In the genomic region with DNA sequence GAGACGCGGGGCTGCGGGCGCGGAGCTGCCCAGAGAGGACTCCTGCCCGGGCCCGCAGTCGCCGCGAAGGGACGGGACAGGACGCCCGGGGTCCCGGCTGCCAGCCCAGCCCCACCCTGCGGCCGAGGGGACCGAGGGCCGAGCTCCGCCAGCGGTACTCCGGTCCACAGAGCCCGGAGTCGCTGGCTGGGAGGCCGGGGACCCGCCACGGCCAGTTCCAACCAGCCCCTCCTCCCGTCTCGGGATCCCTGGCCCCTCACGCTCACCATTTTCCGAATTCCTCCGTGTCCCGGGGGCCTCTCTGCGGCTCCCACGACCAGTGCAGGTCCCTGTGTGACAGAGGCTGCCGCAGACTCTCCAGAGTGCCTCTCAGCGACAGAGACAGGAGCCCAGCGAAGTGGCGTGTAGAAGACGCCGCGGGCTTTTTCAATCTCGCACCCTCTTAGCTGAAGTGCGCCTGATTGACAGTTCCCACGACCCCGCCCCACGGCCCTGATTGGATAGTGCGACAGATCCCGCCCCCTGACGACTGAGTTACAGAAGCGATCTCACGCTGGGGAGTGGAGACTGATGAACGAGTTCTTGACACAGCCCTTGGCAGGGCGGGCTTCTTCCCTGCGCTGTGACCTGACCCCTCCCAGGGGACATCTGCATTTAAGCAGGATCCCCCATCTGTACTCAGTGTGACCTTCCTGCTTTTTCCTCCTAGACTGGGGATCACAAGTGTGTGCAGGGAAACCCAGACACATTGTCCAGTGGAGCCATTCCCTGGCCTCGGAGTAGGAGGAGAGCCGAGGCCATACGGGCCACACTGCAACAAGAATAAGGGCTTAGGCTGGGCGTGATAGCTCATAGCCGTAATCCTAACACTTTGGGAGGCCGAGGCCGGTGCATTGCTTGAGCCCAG, we compare ENCODE assay signal across 1 cellular context.
TF ChIP-seq lines count a peak whose summit lies in the region.

No MANE protein-coding gene starts in this region.

TF ChIP-seq in K562, 482 proteins besides CTCF, POLR2A, EP300 and RAD21 (continued from another document and continues in another):
- TF ChIP-seq, protein P1, sequence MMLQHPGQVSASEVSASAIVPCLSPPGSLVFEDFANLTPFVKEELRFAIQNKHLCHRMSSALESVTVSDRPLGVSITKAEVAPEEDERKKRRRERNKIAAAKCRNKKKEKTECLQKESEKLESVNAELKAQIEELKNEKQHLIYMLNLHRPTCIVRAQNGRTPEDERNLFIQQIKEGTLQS (IDR thresholded peaks at IDR 0.05), result no peak
- TF ChIP-seq, protein P1 (CRISPR knock-in tag; conservative IDR thresholded peaks at IDR 0.05), result no peak
- TF ChIP-seq SMARCE1 (IDR thresholded peaks at IDR 0.05) (no peak), CHD1 (IDR thresholded peaks at IDR 0.05; ENCODE audit: low read length) (no peak), TEAD1 (CRISPR knock-in tag; IDR thresholded peaks at IDR 0.05) (no peak), HDAC6 (IDR thresholded peaks at IDR 0.05; ENCODE audit: low read depth, low read length) (no peak), GATAD2A (IDR thresholded peaks at IDR 0.05) (no peak), SMAD3 (CRISPR knock-in tag; conservative IDR thresholded peaks at IDR 0.05) (no peak), JUND (IDR thresholded peaks at IDR 0.05; ENCODE audit: borderline replicate concordance, low read depth, low read length) (no peak), JUND (tag; IDR thresholded peaks at IDR 0.05; ENCODE audit: borderline replicate concordance, low read depth, low read length) (no peak; the same call in 2 of the 3 replicates), MEF2A (IDR thresholded peaks at IDR 0.05; ENCODE audit: control insufficient read depth, low read depth, low read length) (no peak), ZC3H8 (IDR thresholded peaks at IDR 0.05) (no peak), CSDE1 (IDR thresholded peaks at IDR 0.05) (no peak), ZNF311 (CRISPR knock-in tag; IDR thresholded peaks at IDR 0.05) (no peak), NFE2L1 (tag; IDR thresholded peaks at IDR 0.05; ENCODE audit: borderline replicate concordance, low read depth) (no peak), PYGO2 (tag; IDR thresholded peaks at IDR 0.05) (no peak), SMC3 (conservative IDR thresholded peaks at IDR 0.05; ENCODE audit: insufficient read depth, low read depth, low read length) (no peak), ELF4 (CRISPR knock-in tag; IDR thresholded peaks at IDR 0.05) (no peak), ASH1L (IDR thresholded peaks at IDR 0.05; ENCODE audit: borderline replicate concordance, low read depth, partially characterized antibody) (no peak), SUPT5H (IDR thresholded peaks at IDR 0.05) (peak; percentile 79), SMARCA4 (IDR thresholded peaks at IDR 0.05) (no peak), L3MBTL2 (IDR thresholded peaks at IDR 0.05) (peak; percentile 79), HNRNPUL1 (IDR thresholded peaks at IDR 0.05; ENCODE audit: low read length) (no peak), ZNF253 (CRISPR knock-in tag; conservative IDR thresholded peaks at IDR 0.05) (no peak), GTF2A2 (tag; IDR thresholded peaks at IDR 0.05) (no peak), ZNF174 (CRISPR knock-in tag; IDR thresholded peaks at IDR 0.05) (no peak), SMARCC2 (IDR thresholded peaks at IDR 0.05; ENCODE audit: low read depth) (no peak), KLF6 (CRISPR knock-in tag; IDR thresholded peaks at IDR 0.05; ENCODE audit: borderline replicate concordance) (no peak), ZNF830 (CRISPR knock-in tag; IDR thresholded peaks at IDR 0.05) (no peak), C11orf30 (IDR thresholded peaks at IDR 0.05; ENCODE audit: low read depth) (no peak), RCOR1 (IDR thresholded peaks at IDR 0.05; ENCODE audit: borderline replicate concordance in 1 of 2, low read depth in 2 of 2, low read length in 2 of 2) (no peak), RUNX1 (IDR thresholded peaks at IDR 0.05; ENCODE audit: low read depth) (no peak), SMAD2 (IDR thresholded peaks at IDR 0.05; ENCODE audit: low read depth, low read length) (no peak), TAF7 (tag; IDR thresholded peaks at IDR 0.05) (no peak), DACH1 (IDR thresholded peaks at IDR 0.05; ENCODE audit: partially characterized antibody) (no peak)
- TF ChIP-seq, protein P2, sequence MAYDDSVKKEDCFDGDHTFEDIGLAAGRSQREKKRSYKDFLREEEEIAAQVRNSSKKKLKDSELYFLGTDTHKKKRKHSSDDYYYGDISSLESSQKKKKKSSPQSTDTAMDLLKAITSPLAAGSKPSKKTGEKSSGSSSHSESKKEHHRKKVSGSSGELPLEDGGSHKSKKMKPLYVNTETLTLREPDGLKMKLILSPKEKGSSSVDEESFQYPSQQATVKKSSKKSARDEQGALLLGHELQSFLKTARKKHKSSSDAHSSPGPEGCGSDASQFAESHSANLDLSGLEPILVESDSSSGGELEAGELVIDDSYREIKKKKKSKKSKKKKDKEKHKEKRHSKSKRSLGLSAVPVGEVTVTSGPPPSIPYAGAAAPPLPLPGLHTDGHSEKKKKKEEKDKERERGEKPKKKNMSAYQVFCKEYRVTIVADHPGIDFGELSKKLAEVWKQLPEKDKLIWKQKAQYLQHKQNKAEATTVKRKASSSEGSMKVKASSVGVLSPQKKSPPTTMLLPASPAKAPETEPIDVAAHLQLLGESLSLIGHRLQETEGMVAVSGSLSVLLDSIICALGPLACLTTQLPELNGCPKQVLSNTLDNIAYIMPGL (CRISPR knock-in tag; IDR thresholded peaks at IDR 0.05), result no peak
- TF ChIP-seq, protein P3, sequence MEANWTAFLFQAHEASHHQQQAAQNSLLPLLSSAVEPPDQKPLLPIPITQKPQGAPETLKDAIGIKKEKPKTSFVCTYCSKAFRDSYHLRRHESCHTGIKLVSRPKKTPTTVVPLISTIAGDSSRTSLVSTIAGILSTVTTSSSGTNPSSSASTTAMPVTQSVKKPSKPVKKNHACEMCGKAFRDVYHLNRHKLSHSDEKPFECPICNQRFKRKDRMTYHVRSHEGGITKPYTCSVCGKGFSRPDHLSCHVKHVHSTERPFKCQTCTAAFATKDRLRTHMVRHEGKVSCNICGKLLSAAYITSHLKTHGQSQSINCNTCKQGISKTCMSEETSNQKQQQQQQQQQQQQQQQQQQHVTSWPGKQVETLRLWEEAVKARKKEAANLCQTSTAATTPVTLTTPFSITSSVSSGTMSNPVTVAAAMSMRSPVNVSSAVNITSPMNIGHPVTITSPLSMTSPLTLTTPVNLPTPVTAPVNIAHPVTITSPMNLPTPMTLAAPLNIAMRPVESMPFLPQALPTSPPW (CRISPR knock-in tag; IDR thresholded peaks at IDR 0.05), result peak; percentile 51
- TF ChIP-seq, protein P4, sequence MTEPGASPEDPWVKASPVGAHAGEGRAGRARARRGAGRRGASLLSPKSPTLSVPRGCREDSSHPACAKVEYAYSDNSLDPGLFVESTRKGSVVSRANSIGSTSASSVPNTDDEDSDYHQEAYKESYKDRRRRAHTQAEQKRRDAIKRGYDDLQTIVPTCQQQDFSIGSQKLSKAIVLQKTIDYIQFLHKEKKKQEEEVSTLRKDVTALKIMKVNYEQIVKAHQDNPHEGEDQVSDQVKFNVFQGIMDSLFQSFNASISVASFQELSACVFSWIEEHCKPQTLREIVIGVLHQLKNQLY (CRISPR knock-in tag; conservative IDR thresholded peaks at IDR 0.05), result no peak
- TF ChIP-seq, protein P5, sequence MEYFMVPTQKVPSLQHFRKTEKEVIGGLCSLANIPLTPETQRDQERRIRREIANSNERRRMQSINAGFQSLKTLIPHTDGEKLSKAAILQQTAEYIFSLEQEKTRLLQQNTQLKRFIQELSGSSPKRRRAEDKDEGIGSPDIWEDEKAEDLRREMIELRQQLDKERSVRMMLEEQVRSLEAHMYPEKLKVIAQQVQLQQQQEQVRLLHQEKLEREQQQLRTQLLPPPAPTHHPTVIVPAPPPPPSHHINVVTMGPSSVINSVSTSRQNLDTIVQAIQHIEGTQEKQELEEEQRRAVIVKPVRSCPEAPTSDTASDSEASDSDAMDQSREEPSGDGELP (CRISPR knock-in tag; IDR thresholded peaks at IDR 0.05; ENCODE audit: borderline replicate concordance), result peak; percentile 44; the same call in 1 of the 2 replicates
- TF ChIP-seq, protein P6, sequence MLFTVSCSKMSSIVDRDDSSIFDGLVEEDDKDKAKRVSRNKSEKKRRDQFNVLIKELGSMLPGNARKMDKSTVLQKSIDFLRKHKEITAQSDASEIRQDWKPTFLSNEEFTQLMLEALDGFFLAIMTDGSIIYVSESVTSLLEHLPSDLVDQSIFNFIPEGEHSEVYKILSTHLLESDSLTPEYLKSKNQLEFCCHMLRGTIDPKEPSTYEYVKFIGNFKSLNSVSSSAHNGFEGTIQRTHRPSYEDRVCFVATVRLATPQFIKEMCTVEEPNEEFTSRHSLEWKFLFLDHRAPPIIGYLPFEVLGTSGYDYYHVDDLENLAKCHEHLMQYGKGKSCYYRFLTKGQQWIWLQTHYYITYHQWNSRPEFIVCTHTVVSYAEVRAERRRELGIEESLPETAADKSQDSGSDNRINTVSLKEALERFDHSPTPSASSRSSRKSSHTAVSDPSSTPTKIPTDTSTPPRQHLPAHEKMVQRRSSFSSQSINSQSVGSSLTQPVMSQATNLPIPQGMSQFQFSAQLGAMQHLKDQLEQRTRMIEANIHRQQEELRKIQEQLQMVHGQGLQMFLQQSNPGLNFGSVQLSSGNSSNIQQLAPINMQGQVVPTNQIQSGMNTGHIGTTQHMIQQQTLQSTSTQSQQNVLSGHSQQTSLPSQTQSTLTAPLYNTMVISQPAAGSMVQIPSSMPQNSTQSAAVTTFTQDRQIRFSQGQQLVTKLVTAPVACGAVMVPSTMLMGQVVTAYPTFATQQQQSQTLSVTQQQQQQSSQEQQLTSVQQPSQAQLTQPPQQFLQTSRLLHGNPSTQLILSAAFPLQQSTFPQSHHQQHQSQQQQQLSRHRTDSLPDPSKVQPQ (CRISPR knock-in tag; IDR thresholded peaks at IDR 0.05; ENCODE audit: borderline replicate concordance), result no peak
- TF ChIP-seq, protein P7, sequence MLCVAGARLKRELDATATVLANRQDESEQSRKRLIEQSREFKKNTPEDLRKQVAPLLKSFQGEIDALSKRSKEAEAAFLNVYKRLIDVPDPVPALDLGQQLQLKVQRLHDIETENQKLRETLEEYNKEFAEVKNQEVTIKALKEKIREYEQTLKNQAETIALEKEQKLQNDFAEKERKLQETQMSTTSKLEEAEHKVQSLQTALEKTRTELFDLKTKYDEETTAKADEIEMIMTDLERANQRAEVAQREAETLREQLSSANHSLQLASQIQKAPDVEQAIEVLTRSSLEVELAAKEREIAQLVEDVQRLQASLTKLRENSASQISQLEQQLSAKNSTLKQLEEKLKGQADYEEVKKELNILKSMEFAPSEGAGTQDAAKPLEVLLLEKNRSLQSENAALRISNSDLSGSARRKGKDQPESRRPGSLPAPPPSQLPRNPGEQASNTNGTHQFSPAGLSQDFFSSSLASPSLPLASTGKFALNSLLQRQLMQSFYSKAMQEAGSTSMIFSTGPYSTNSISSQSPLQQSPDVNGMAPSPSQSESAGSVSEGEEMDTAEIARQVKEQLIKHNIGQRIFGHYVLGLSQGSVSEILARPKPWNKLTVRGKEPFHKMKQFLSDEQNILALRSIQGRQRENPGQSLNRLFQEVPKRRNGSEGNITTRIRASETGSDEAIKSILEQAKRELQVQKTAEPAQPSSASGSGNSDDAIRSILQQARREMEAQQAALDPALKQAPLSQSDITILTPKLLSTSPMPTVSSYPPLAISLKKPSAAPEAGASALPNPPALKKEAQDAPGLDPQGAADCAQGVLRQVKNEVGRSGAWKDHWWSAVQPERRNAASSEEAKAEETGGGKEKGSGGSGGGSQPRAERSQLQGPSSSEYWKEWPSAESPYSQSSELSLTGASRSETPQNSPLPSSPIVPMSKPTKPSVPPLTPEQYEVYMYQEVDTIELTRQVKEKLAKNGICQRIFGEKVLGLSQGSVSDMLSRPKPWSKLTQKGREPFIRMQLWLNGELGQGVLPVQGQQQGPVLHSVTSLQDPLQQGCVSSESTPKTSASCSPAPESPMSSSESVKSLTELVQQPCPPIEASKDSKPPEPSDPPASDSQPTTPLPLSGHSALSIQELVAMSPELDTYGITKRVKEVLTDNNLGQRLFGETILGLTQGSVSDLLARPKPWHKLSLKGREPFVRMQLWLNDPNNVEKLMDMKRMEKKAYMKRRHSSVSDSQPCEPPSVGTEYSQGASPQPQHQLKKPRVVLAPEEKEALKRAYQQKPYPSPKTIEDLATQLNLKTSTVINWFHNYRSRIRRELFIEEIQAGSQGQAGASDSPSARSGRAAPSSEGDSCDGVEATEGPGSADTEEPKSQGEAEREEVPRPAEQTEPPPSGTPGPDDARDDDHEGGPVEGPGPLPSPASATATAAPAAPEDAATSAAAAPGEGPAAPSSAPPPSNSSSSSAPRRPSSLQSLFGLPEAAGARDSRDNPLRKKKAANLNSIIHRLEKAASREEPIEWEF (CRISPR knock-in tag; IDR thresholded peaks at IDR 0.05), result no peak
- TF ChIP-seq, protein P8, sequence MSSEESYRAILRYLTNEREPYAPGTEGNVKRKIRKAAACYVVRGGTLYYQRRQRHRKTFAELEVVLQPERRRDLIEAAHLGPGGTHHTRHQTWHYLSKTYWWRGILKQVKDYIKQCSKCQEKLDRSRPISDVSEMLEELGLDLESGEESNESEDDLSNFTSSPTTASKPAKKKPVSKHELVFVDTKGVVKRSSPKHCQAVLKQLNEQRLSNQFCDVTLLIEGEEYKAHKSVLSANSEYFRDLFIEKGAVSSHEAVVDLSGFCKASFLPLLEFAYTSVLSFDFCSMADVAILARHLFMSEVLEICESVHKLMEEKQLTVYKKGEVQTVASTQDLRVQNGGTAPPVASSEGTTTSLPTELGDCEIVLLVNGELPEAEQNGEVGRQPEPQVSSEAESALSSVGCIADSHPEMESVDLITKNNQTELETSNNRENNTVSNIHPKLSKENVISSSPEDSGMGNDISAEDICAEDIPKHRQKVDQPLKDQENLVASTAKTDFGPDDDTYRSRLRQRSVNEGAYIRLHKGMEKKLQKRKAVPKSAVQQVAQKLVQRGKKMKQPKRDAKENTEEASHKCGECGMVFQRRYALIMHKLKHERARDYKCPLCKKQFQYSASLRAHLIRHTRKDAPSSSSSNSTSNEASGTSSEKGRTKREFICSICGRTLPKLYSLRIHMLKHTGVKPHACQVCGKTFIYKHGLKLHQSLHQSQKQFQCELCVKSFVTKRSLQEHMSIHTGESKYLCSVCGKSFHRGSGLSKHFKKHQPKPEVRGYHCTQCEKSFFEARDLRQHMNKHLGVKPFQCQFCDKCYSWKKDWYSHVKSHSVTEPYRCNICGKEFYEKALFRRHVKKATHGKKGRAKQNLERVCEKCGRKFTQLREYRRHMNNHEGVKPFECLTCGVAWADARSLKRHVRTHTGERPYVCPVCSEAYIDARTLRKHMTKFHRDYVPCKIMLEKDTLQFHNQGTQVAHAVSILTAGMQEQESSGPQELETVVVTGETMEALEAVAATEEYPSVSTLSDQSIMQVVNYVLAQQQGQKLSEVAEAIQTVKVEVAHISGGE (CRISPR knock-in tag; IDR thresholded peaks at IDR 0.05), result no peak
- TF ChIP-seq, protein P9, sequence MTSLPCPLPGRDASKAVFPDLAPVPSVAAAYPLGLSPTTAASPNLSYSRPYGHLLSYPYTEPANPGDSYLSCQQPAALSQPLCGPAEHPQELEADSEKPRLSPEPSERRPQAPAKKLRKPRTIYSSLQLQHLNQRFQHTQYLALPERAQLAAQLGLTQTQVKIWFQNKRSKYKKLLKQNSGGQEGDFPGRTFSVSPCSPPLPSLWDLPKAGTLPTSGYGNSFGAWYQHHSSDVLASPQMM (CRISPR knock-in tag; IDR thresholded peaks at IDR 0.05), result no peak
- TF ChIP-seq, protein P10, sequence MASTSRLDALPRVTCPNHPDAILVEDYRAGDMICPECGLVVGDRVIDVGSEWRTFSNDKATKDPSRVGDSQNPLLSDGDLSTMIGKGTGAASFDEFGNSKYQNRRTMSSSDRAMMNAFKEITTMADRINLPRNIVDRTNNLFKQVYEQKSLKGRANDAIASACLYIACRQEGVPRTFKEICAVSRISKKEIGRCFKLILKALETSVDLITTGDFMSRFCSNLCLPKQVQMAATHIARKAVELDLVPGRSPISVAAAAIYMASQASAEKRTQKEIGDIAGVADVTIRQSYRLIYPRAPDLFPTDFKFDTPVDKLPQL (IDR thresholded peaks at IDR 0.05; ENCODE audit: extremely low read depth, insufficient read length), result no peak
